Comparison of ENCODE assay signal across 1 cellular context in the genomic region with DNA sequence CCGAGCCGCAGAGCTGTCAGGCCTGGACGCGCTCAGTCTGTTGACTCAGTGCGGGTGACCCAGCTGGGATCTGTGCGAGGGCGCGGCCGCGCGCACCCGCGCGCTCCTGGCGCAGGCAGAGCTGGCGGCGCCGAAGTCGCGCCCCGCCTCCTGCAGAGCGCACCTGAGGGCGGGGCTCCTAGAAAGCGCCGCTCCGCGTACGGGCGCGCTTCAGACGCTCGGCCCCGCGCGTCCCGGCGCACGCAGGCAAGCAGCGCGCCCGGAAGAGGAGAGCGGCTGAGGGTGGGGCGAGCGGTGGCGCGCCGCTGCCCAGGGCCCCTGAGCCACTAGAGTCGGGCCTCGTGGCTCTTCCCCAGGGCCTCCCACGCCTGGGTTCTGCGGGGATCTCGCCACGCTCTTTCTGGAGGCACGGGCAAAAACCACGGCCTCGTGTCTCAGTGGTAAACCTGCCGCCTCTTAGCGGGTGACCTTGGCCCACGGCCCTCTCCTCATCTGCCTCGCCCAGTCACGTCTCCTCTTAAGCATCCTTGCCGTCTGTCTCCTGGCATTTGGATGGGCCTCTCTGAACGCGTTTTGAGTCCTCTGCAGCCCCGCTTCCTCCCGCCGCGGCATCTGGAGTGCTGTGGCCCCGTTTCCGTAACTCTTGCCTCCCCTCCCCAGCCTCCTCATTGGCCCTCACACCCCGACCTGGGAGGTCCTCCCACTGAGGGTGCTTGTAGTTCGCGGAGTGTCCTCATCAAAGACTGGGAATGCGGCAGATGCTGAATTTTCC.
TF ChIP-seq lines count a peak whose summit lies in the region.

A gene with protein sequence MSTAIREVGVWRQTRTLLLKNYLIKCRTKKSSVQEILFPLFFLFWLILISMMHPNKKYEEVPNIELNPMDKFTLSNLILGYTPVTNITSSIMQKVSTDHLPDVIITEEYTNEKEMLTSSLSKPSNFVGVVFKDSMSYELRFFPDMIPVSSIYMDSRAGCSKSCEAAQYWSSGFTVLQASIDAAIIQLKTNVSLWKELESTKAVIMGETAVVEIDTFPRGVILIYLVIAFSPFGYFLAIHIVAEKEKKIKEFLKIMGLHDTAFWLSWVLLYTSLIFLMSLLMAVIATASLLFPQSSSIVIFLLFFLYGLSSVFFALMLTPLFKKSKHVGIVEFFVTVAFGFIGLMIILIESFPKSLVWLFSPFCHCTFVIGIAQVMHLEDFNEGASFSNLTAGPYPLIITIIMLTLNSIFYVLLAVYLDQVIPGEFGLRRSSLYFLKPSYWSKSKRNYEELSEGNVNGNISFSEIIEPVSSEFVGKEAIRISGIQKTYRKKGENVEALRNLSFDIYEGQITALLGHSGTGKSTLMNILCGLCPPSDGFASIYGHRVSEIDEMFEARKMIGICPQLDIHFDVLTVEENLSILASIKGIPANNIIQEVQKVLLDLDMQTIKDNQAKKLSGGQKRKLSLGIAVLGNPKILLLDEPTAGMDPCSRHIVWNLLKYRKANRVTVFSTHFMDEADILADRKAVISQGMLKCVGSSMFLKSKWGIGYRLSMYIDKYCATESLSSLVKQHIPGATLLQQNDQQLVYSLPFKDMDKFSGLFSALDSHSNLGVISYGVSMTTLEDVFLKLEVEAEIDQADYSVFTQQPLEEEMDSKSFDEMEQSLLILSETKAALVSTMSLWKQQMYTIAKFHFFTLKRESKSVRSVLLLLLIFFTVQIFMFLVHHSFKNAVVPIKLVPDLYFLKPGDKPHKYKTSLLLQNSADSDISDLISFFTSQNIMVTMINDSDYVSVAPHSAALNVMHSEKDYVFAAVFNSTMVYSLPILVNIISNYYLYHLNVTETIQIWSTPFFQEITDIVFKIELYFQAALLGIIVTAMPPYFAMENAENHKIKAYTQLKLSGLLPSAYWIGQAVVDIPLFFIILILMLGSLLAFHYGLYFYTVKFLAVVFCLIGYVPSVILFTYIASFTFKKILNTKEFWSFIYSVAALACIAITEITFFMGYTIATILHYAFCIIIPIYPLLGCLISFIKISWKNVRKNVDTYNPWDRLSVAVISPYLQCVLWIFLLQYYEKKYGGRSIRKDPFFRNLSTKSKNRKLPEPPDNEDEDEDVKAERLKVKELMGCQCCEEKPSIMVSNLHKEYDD (N-terminal part only) (minus strand): TSS at position 74 of the 772 bp plus-strand sequence. CDS start 12,718 bp downstream, outside the sequence.

TF ChIP-seq in HepG2, 621 proteins besides CTCF, POLR2A, EP300 and RAD21 (continued from another document and continues in another):
- TF ChIP-seq KLF16 (CRISPR knock-in tag; IDR thresholded peaks at IDR 0.05): peak in 1 of 2 experiments; percentile 53; a peak in 1 of 4 replicates
- TF ChIP-seq, protein P1, sequence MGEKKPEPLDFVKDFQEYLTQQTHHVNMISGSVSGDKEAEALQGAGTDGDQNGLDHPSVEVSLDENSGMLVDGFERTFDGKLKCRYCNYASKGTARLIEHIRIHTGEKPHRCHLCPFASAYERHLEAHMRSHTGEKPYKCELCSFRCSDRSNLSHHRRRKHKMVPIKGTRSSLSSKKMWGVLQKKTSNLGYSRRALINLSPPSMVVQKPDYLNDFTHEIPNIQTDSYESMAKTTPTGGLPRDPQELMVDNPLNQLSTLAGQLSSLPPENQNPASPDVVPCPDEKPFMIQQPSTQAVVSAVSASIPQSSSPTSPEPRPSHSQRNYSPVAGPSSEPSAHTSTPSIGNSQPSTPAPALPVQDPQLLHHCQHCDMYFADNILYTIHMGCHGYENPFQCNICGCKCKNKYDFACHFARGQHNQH (CRISPR knock-in tag; IDR thresholded peaks at IDR 0.05): peak; percentile 60; the same call in 1 of the 2 replicates
- TF ChIP-seq ZNF17 (CRISPR knock-in tag; IDR thresholded peaks at IDR 0.05): peak; percentile 83; the same call in 1 of the 2 replicates
- TF ChIP-seq CHD2 (IDR thresholded peaks at IDR 0.05; ENCODE audit: low read depth, low read length): no peak
- TF ChIP-seq, protein P2, sequence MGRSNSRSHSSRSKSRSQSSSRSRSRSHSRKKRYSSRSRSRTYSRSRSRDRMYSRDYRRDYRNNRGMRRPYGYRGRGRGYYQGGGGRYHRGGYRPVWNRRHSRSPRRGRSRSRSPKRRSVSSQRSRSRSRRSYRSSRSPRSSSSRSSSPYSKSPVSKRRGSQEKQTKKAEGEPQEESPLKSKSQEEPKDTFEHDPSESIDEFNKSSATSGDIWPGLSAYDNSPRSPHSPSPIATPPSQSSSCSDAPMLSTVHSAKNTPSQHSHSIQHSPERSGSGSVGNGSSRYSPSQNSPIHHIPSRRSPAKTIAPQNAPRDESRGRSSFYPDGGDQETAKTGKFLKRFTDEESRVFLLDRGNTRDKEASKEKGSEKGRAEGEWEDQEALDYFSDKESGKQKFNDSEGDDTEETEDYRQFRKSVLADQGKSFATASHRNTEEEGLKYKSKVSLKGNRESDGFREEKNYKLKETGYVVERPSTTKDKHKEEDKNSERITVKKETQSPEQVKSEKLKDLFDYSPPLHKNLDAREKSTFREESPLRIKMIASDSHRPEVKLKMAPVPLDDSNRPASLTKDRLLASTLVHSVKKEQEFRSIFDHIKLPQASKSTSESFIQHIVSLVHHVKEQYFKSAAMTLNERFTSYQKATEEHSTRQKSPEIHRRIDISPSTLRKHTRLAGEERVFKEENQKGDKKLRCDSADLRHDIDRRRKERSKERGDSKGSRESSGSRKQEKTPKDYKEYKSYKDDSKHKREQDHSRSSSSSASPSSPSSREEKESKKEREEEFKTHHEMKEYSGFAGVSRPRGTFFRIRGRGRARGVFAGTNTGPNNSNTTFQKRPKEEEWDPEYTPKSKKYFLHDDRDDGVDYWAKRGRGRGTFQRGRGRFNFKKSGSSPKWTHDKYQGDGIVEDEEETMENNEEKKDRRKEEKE (IDR thresholded peaks at IDR 0.05): no peak
- TF ChIP-seq CBX1 (IDR thresholded peaks at IDR 0.05; ENCODE audit: low read depth): peak; percentile 16
- TF ChIP-seq MAZ (IDR thresholded peaks at IDR 0.05; ENCODE audit: borderline replicate concordance, low read depth, low read length): peak; percentile 86; the same call in 1 of the 2 replicates
- peak; percentile 97 for TF ChIP-seq MAZ (CRISPR knock-in tag; IDR thresholded peaks at IDR 0.05; ENCODE audit: low read depth)
- TF ChIP-seq ZNF205 (CRISPR knock-in tag; IDR thresholded peaks at IDR 0.05): 0 out of 2 replicates have a peak, but pooled peaks have one; percentile 15
- no peak for TF ChIP-seq ZNF839 (CRISPR knock-in tag; IDR thresholded peaks at IDR 0.05; ENCODE audit: borderline replicate concordance)
- peak; percentile 85 for TF ChIP-seq ZNF263 (CRISPR knock-in tag; IDR thresholded peaks at IDR 0.05)
- peak; percentile 12; the same call in 1 of the 2 replicates for TF ChIP-seq KMT2A (CRISPR knock-in tag; IDR thresholded peaks at IDR 0.05)
- TF ChIP-seq ZNF879 (CRISPR knock-in tag; IDR thresholded peaks at IDR 0.05): peak; percentile 43; the same call in 1 of the 2 replicates
- TF ChIP-seq ZNF773 (CRISPR knock-in tag; IDR thresholded peaks at IDR 0.05; ENCODE audit: borderline replicate concordance): no peak
- no peak for TF ChIP-seq TRIM24 (CRISPR knock-in tag; IDR thresholded peaks at IDR 0.05)
- peak; percentile 81 for TF ChIP-seq FOXA3 (CRISPR knock-in tag; IDR thresholded peaks at IDR 0.05)
- 0 out of 2 replicates have a peak, but pooled peaks have one; percentile 32 for TF ChIP-seq ZNF619 (CRISPR knock-in tag; IDR thresholded peaks at IDR 0.05)
- peak; percentile 42; the same call in 1 of the 2 replicates for TF ChIP-seq ZNF737 (CRISPR knock-in tag; IDR thresholded peaks at IDR 0.05; ENCODE audit: borderline replicate concordance)
- TF ChIP-seq ZNF547 (CRISPR knock-in tag; IDR thresholded peaks at IDR 0.05): peak; percentile 31
- TF ChIP-seq, protein P3, sequence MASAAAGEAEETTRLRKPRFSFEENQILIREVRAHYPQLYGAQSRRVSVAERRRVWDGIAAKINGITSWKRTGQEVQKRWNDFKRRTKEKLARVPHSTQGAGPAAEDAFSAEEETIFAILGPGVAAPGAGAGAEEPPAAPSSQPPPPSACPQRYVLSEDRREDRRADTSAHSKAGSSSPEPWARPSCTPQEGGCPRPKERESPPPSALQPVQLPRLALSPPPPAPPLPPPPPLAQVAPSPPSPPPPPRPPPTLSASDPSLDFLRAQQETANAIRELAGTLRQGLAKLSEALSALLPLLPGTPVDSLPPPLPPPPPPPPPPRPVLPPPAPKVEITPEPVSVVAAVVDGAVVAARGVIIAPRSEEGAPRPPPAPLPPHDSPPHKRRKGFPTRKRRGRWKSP (CRISPR knock-in tag; IDR thresholded peaks at IDR 0.05): peak; percentile 98
- TF ChIP-seq ARNT2 (CRISPR knock-in tag; IDR thresholded peaks at IDR 0.05; ENCODE audit: low read depth): peak; percentile 73; the same call in 1 of the 2 replicates
- TF ChIP-seq ZNF138 (CRISPR knock-in tag; IDR thresholded peaks at IDR 0.05; ENCODE audit: low read depth): peak; percentile 7; the same call in 1 of the 2 replicates
- TF ChIP-seq, protein P4, sequence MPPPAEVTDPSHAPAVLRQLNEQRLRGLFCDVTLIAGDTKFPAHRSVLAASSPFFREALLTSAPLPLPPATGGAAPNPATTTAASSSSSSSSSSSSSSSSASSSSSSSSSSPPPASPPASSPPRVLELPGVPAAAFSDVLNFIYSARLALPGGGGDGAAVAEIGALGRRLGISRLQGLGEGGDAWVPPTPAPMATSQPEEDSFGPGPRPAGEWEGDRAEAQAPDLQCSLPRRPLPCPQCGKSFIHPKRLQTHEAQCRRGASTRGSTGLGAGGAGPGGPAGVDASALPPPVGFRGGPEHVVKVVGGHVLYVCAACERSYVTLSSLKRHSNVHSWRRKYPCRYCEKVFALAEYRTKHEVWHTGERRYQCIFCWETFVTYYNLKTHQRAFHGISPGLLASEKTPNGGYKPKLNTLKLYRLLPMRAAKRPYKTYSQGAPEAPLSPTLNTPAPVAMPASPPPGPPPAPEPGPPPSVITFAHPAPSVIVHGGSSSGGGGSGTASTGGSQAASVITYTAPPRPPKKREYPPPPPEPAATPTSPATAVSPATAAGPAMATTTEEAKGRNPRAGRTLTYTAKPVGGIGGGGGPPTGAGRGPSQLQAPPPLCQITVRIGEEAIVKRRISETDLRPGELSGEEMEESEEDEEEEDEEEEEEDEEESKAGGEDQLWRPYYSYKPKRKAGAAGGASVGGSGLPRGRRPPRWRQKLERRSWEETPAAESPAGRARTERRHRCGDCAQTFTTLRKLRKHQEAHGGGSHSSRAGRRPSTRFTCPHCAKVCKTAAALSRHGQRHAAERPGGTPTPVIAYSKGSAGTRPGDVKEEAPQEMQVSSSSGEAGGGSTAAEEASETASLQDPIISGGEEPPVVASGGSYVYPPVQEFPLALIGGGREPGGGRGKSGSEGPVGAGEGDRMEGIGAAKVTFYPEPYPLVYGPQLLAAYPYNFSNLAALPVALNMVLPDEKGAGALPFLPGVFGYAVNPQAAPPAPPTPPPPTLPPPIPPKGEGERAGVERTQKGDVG (CRISPR knock-in tag; IDR thresholded peaks at IDR 0.05; ENCODE audit: borderline replicate concordance): no peak
- TF ChIP-seq MED8 (CRISPR knock-in tag; IDR thresholded peaks at IDR 0.05; ENCODE audit: insufficient replicate concordance): peak; percentile 62
- 0 out of 2 replicates have a peak, but pooled peaks have one; percentile 71 for TF ChIP-seq ZNF234 (CRISPR knock-in tag; conservative IDR thresholded peaks at IDR 0.05)
- no peak for TF ChIP-seq FOXA1 (IDR thresholded peaks at IDR 0.05)
- peak; percentile 95 for TF ChIP-seq FOXA1 (CRISPR knock-in tag; IDR thresholded peaks at IDR 0.05)
- TF ChIP-seq, protein P5, sequence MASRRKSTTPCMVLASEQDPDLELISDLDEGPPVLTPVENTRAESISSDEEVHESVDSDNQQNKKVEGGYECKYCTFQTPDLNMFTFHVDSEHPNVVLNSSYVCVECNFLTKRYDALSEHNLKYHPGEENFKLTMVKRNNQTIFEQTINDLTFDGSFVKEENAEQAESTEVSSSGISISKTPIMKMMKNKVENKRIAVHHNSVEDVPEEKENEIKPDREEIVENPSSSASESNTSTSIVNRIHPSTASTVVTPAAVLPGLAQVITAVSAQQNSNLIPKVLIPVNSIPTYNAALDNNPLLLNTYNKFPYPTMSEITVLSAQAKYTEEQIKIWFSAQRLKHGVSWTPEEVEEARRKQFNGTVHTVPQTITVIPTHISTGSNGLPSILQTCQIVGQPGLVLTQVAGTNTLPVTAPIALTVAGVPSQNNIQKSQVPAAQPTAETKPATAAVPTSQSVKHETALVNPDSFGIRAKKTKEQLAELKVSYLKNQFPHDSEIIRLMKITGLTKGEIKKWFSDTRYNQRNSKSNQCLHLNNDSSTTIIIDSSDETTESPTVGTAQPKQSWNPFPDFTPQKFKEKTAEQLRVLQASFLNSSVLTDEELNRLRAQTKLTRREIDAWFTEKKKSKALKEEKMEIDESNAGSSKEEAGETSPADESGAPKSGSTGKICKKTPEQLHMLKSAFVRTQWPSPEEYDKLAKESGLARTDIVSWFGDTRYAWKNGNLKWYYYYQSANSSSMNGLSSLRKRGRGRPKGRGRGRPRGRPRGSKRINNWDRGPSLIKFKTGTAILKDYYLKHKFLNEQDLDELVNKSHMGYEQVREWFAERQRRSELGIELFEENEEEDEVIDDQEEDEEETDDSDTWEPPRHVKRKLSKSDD (CRISPR knock-in tag; IDR thresholded peaks at IDR 0.05; ENCODE audit: low read depth): peak; percentile 87; the same call in 1 of the 2 replicates
- peak; percentile 47; the same call in 1 of the 2 replicates for TF ChIP-seq BHLHE40 (IDR thresholded peaks at IDR 0.05; ENCODE audit: low read length)
- peak; percentile 71 for TF ChIP-seq IRF2 (CRISPR knock-in tag; IDR thresholded peaks at IDR 0.05)
- TF ChIP-seq ZBTB20 (CRISPR knock-in tag; IDR thresholded peaks at IDR 0.05; ENCODE audit: borderline replicate concordance, low read depth): 0 out of 2 replicates have a peak, but pooled peaks have one; percentile 15
- TF ChIP-seq ZMYM2 (CRISPR knock-in tag; IDR thresholded peaks at IDR 0.05): no peak
- TF ChIP-seq, protein P6, sequence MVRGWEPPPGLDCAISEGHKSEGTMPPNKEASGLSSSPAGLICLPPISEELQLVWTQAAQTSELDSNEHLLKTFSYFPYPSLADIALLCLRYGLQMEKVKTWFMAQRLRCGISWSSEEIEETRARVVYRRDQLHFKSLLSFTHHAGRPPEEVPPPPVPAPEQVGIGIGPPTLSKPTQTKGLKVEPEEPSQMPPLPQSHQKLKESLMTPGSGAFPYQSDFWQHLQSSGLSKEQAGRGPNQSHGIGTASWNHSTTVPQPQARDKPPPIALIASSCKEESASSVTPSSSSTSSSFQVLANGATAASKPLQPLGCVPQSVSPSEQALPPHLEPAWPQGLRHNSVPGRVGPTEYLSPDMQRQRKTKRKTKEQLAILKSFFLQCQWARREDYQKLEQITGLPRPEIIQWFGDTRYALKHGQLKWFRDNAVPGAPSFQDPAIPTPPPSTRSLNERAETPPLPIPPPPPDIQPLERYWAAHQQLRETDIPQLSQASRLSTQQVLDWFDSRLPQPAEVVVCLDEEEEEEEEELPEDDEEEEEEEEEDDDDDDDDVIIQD (CRISPR knock-in tag; IDR thresholded peaks at IDR 0.05; ENCODE audit: low read depth): peak; percentile 21; the same call in 1 of the 2 replicates
- peak; percentile 92; the same call in 1 of the 2 replicates for TF ChIP-seq KDM5B (CRISPR knock-in tag; IDR thresholded peaks at IDR 0.05; ENCODE audit: borderline replicate concordance)
- TF ChIP-seq PPARG (CRISPR knock-in tag; conservative IDR thresholded peaks at IDR 0.05): 0 out of 2 replicates have a peak, but pooled peaks have one; percentile 12
- TF ChIP-seq BRD4 (CRISPR knock-in tag; IDR thresholded peaks at IDR 0.05): peak; percentile 59; the same call in 1 of the 2 replicates
- TF ChIP-seq ZNF556 (CRISPR knock-in tag; IDR thresholded peaks at IDR 0.05; ENCODE audit: borderline replicate concordance): peak; percentile 73
- TF ChIP-seq ERF (CRISPR knock-in tag; IDR thresholded peaks at IDR 0.05): peak; percentile 47
